In genomic region chr7:2837476-2837875, GRCh38 we compare ENCODE assay signal across 14 cellular contexts. TPM values are rescaled to one million over a fixed set of nuclear protein-coding genes. Genes with fewer than 3 reads are reported as not detected.
DNase-seq lines count a peak whose midpoint lies in the region; ATAC-seq lines count a peak whose summit lies in the region.
"Had no signal": no experiment of that assay in that cellular context is flagged by ENCODE, and none has a peak within 500 bp of the region (broad histone marks: within the 10 kb centered on the region; RNA-seq: fewer than 3 reads in every experiment).

No MANE protein-coding gene starts in this region.

- H3K36me3 ChIP-seq in muscle layer of duodenum (ENCODE audit: control insufficient read depth in 1 of 2, insufficient read depth in 2 of 2, low read length in 2 of 2), result peaks cover 0 to 9% of the 10 kb centered on the region in 2 donors

- POLR2A ChIA-PET in activated CD4-positive, alpha-beta memory T cell treated with anti-CD3 and anti-CD28 coated beads, Interleukin-2, amount 10 ng/mL, durations not matched to agents 7 days and 5 days (lab: Charles Lee), result interaction anchor here (0.6 kb wide), 1 partner anchor 487 kb away, joined by 4 read pairs; no protein-coding TSS in a partner anchor

- CTCF ChIA-PET in activated CD4-positive, alpha-beta memory T cell treated with anti-CD3 and anti-CD28 coated beads, Interleukin-2, amount 10 ng/mL, durations not matched to agents 7 days and 5 days (lab: Charles Lee), result no interaction called here

- no peaks in the 10 kb centered on the region for H3K27me3 Mint-ChIP-seq in T-helper 1 cell treated with Interleukin-12 subunit alpha and Interleukin-12 subunit beta and Interleukin-4 antibody, amounts not matched to agents 30 μg/mL and 1 μg/mL, for 36 hours (ENCODE audit: low read depth)
- no peaks in the 10 kb centered on the region for H3K27me3 Mint-ChIP-seq in activated CD4-positive, alpha-beta memory T cell treated with anti-CD3 and anti-CD28 coated beads, Interleukin-2, amount 10 ng/mL, durations not matched to agents 7 days and 5 days
- H3K27me3 Mint-ChIP-seq: type B pancreatic cell had no signal

- H3K27ac Mint-ChIP-seq in T-helper 1 cell treated with Interleukin-12 subunit alpha and Interleukin-12 subunit beta and Interleukin-4 antibody, amounts not matched to agents 30 μg/mL and 1 μg/mL, for 36 hours, result peak overlapping the region; percentile 51
- H3K27ac Mint-ChIP-seq in activated CD4-positive, alpha-beta memory T cell treated with anti-CD3 and anti-CD28 coated beads, Interleukin-2, amount 10 ng/mL, durations not matched to agents 7 days and 5 days, result no peak overlapping the region
- H3K27ac Mint-ChIP-seq: type B pancreatic cell had no signal

- peaks cover 43% of the 10 kb centered on the region for H3K4me1 Mint-ChIP-seq in T-helper 1 cell treated with Interleukin-12 subunit alpha and Interleukin-12 subunit beta and Interleukin-4 antibody, amounts not matched to agents 30 μg/mL and 1 μg/mL, for 36 hours (ENCODE audit: low read depth)
- peaks cover 26% of the 10 kb centered on the region for H3K4me1 Mint-ChIP-seq in activated CD4-positive, alpha-beta memory T cell treated with anti-CD3 and anti-CD28 coated beads, Interleukin-2, amount 10 ng/mL, durations not matched to agents 7 days and 5 days

- no peaks in the 10 kb centered on the region for H3K9me3 ChIP-seq in muscle layer of duodenum (ENCODE audit: control insufficient read depth in 1 of 2, low read length in 2 of 2)

- H3K27me3 ChIP-seq in muscle layer of duodenum (ENCODE audit: low read depth, low read length), result no peaks in the 10 kb centered on the region

- H3K9me3 Mint-ChIP-seq in T-helper 1 cell treated with Interleukin-12 subunit alpha and Interleukin-12 subunit beta and Interleukin-4 antibody, amounts not matched to agents 30 μg/mL and 1 μg/mL, for 36 hours, result no peaks in the 10 kb centered on the region
- H3K9me3 Mint-ChIP-seq in activated CD4-positive, alpha-beta memory T cell treated with anti-CD3 and anti-CD28 coated beads, Interleukin-2, amount 10 ng/mL, durations not matched to agents 7 days and 5 days, result no peaks in the 10 kb centered on the region

- peaks cover 37% of the 10 kb centered on the region for H3K36me3 Mint-ChIP-seq in T-helper 1 cell treated with Interleukin-12 subunit alpha and Interleukin-12 subunit beta and Interleukin-4 antibody, amounts not matched to agents 30 μg/mL and 1 μg/mL, for 36 hours (ENCODE audit: low read depth)
- H3K36me3 Mint-ChIP-seq in activated CD4-positive, alpha-beta memory T cell treated with anti-CD3 and anti-CD28 coated beads, Interleukin-2, amount 10 ng/mL, durations not matched to agents 7 days and 5 days (ENCODE audit: low read depth), result peaks cover 14% of the 10 kb centered on the region

- ATAC-seq in HG02884 (IDR thresholded peaks at IDR 0.05; ENCODE audit: unreplicated experiment) (no peak), GM18517 (IDR thresholded peaks at IDR 0.05; ENCODE audit: unreplicated experiment) (no peak)
- ATAC-seq: left cardiac atrium had no signal

- no peak overlapping the region for H3K4me3 ChIP-seq in muscle layer of duodenum (ENCODE audit: low read depth in 1 of 2, low read length in 2 of 2)

- H3K27ac ChIP-seq in muscle layer of duodenum (ENCODE audit: low read length), result peak overlapping the region; percentile 12

- peak overlapping the region; percentile 13 for H3K4me3 Mint-ChIP-seq in T-helper 1 cell treated with Interleukin-12 subunit alpha and Interleukin-12 subunit beta and Interleukin-4 antibody, amounts not matched to agents 30 μg/mL and 1 μg/mL, for 36 hours
- peak overlapping the region; percentile 51 for H3K4me3 Mint-ChIP-seq in activated CD4-positive, alpha-beta memory T cell treated with anti-CD3 and anti-CD28 coated beads, Interleukin-2, amount 10 ng/mL, durations not matched to agents 7 days and 5 days
- H3K4me3 Mint-ChIP-seq: type B pancreatic cell had no signal

- no peak for DNase-seq in T-helper 1 cell
- DNase-seq in GF-D8 (lab: John Stamatoyannopoulos, UW), result peak; percentile 41
- no peak for DNase-seq in activated CD4-positive, alpha-beta memory T cell treated with anti-CD3 and anti-CD28 coated beads, Interleukin-2, amount 10 ng/mL, durations not matched to agents 7 days and 5 days
- no peak for DNase-seq in SHP77 treated with DMSO at 0.1 percent for 48 hours (lab: John Stamatoyannopoulos, UW)
- DNase-seq: 8988T; effector CD8-positive, alpha-beta T cell; left cardiac atrium; occipital lobe; stimulated activated CD4-positive, alpha-beta T cell treated with anti-CD3 and anti-CD28 coated beads, Interleukin-12 subunit alpha, Interleukin-12 subunit beta, amount 100 ng/mL, for 4 hours had no signal

- H3K4me1 ChIP-seq in muscle layer of duodenum (ENCODE audit: control insufficient read depth in 1 of 2, insufficient read depth in 2 of 2, low read length in 2 of 2), result peaks cover 0 to 14% of the 10 kb centered on the region in 2 donors

RNA-seq across cellular contexts. Expression of gene GNA12, which starts 6.6 kb away (rescaled TPM):
- 10 to 100 TPM; 16.3 to 17.4 TPM for total RNA-seq in activated CD4-positive, alpha-beta memory T cell treated with anti-CD3 and anti-CD28 coated beads, Interleukin-2, amount 10 ng/mL, durations not matched to agents 7 days and 5 days
